ENCODE assay signal across 24 cellular contexts in genomic region chr6:167569041-167569805, GRCh38.
A peak's percentile ranks its signal among the peaks of the same experiment; 100 is the strongest.
DNase-seq lines count a peak whose midpoint lies in the region; ATAC-seq and TF ChIP-seq lines count a peak whose summit lies in the region.
"Had no signal": no experiment of that assay in that cellular context is flagged by ENCODE, and none has a peak within 500 bp of the region (broad histone marks: within the 10 kb centered on the region; RNA-seq: fewer than 3 reads in every experiment).

No MANE protein-coding gene starts in this region.

- H3K4me3 Mint-ChIP-seq in endodermal cell, result no peak overlapping the region
- no peak overlapping the region for H3K4me3 Mint-ChIP-seq in type B pancreatic cell
- H3K4me3 Mint-ChIP-seq: CD4-positive, alpha-beta memory T cell had no signal

- H3K36me3 ChIP-seq in H7 (replicated peaks; ENCODE audit: control insufficient read depth, insufficient read depth, low read length), result no peaks in the 10 kb centered on the region
- no peaks in the 10 kb centered on the region for H3K36me3 ChIP-seq in endodermal cell (ENCODE audit: control insufficient read depth, insufficient read depth, low read length)
- H3K36me3 ChIP-seq: BLaER1 treated with 17β-estradiol and CSF1 and Interleukin-3, amounts not matched to agents 10 nM and 100 nM had no signal

- H3K9me3 Mint-ChIP-seq in endodermal cell, result no peaks in the 10 kb centered on the region
- H3K9me3 Mint-ChIP-seq in type B pancreatic cell, result no peaks in the 10 kb centered on the region

- no peaks in the 10 kb centered on the region for H3K4me1 Mint-ChIP-seq in endodermal cell
- peaks cover 12% of the 10 kb centered on the region for H3K4me1 Mint-ChIP-seq in type B pancreatic cell (ENCODE audit: unreplicated experiment)
- H3K4me1 Mint-ChIP-seq: CD4-positive, alpha-beta memory T cell had no signal

- ATAC-seq in omental fat pad (ENCODE audit: low FRiP score) (no peak), HG03135 (IDR thresholded peaks at IDR 0.05; ENCODE audit: unreplicated experiment) (no peak)
- ATAC-seq: A549, GM12878 had no signal

- H3K27me3 ChIP-seq in H7 (ENCODE audit: control insufficient read depth, insufficient read depth, low read length) (no peaks in the 10 kb centered on the region), endodermal cell (ENCODE audit: control insufficient read depth, insufficient read depth, low read length, poor library complexity, severe bottlenecking) (no peaks in the 10 kb centered on the region)

- H3K4me3 ChIP-seq in H7 (ENCODE audit: insufficient read depth, low read depth, low read length), result no peak overlapping the region
- no peak overlapping the region for H3K4me3 ChIP-seq in endodermal cell (ENCODE audit: low read length)
- H3K4me3 ChIP-seq: A549; BLaER1 treated with 17β-estradiol and CSF1 and Interleukin-3, amounts not matched to agents 10 nM and 100 nM; GM12878 had no signal

- DNase-seq in H7 (peak; percentile 38), endodermal cell (peak; percentile 33), omental fat pad (ENCODE audit: low spot score) (peak; percentile 14), type B pancreatic cell (ENCODE audit: extremely low spot score, unreplicated experiment) (peak; percentile 36), dedifferentiated amniotic fluid mesenchymal stem cell (ENCODE audit: extremely low spot score) (no peak), T1000 (lab: John Stamatoyannopoulos, UW) (no peak)
- DNase-seq: AML-193; CD4-positive, alpha-beta memory T cell; COR-L47; DMS79; EL; GDM1; IMR-90; MM.1S; NCI-H2029; NCI-H446; NCI-H524 treated with DMSO at 0.1 percent for 48 hours; NCI-H774; SK-N-SH had no signal

- no peak overlapping the region for H3K9ac ChIP-seq in endodermal cell (ENCODE audit: extremely low read depth, low read length, poor library complexity, severe bottlenecking)
- H3K9ac ChIP-seq: BLaER1 treated with 17β-estradiol and CSF1 and Interleukin-3, amounts not matched to agents 10 nM and 100 nM; KMS-11; SK-N-SH had no signal

- H3K27ac Mint-ChIP-seq in endodermal cell, result no peak overlapping the region
- H3K27ac Mint-ChIP-seq in type B pancreatic cell, result no peak overlapping the region

- H3K27me3 Mint-ChIP-seq in endodermal cell (ENCODE audit: insufficient read depth) (peaks cover 2% of the 10 kb centered on the region), type B pancreatic cell (no peaks in the 10 kb centered on the region)

- no peaks in the 10 kb centered on the region for H3K4me1 ChIP-seq in endodermal cell (ENCODE audit: control insufficient read depth, insufficient read depth, low read length)

- H3K27ac ChIP-seq in endodermal cell (ENCODE audit: low read depth, low read length), result no peak overlapping the region
- H3K27ac ChIP-seq: A549; BLaER1 treated with 17β-estradiol and CSF1 and Interleukin-3, amounts not matched to agents 10 nM and 100 nM; KMS-11 had no signal

- WGBS in endodermal cell (ENCODE audit: insufficient coverage in 1 of 2, insufficient read length in 1 of 2), 2 experiments, result 89 to 90% methylated on average over 25 to 31 of the region's 31 CpGs

- H3K36me3 Mint-ChIP-seq in endodermal cell (ENCODE audit: low read depth), result no peaks in the 10 kb centered on the region
- H3K36me3 Mint-ChIP-seq in type B pancreatic cell, result no peaks in the 10 kb centered on the region
- H3K36me3 Mint-ChIP-seq: CD4-positive, alpha-beta memory T cell had no signal

- no peak for TF ChIP-seq CTCF in endodermal cell (conservative IDR thresholded peaks at IDR 0.05)
- no peak for TF ChIP-seq CTCF in omental fat pad (IDR thresholded peaks at IDR 0.05)
- no peak for TF ChIP-seq CTCF in type B pancreatic cell (conservative IDR thresholded peaks at IDR 0.05)

- H3K9me3 ChIP-seq in endodermal cell (ENCODE audit: control insufficient read depth, low read length), result no peaks in the 10 kb centered on the region
- H3K9me3 ChIP-seq: A549; BLaER1 treated with 17β-estradiol and CSF1 and Interleukin-3, amounts not matched to agents 10 nM and 100 nM; SK-N-SH had no signal

Comparison
In these comparisons a context has a peak if more than half of its experiments do, and no peak if none do; other contexts are left out.
1. DNase-seq: peak in H7 (single experiment), endodermal cell (single experiment), omental fat pad (single experiment) and type B pancreatic cell (single experiment); none in dedifferentiated amniotic fluid mesenchymal stem cell (single experiment) and T1000 (single experiment).